Comparison of ENCODE assay signal across 1 cellular context in the genomic region with DNA sequence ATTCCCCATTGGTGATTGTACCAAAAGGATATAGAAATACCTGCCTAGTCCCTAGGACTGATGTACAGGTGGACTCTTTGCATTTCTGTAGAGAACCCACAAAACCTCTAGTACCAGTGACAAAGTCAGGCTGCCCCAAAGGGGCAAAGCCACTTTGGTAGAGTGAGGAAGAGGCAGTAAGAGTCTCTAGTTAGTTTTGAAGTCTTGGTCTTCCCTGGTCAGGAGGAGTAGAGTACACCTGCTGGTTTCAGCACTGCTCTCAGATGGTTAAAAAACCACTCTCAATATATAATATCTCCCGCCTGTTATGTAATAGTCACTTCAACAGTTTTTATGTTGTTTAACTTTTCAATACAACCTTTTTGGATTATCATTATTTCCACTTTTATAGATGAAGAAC.
TF ChIP-seq lines count a peak whose summit lies in the region.

No MANE protein-coding gene starts in this region.

TF ChIP-seq in WTC11, 78 proteins besides CTCF, POLR2A, EP300 and RAD21 (continued from another document):
- TF ChIP-seq, protein P1, sequence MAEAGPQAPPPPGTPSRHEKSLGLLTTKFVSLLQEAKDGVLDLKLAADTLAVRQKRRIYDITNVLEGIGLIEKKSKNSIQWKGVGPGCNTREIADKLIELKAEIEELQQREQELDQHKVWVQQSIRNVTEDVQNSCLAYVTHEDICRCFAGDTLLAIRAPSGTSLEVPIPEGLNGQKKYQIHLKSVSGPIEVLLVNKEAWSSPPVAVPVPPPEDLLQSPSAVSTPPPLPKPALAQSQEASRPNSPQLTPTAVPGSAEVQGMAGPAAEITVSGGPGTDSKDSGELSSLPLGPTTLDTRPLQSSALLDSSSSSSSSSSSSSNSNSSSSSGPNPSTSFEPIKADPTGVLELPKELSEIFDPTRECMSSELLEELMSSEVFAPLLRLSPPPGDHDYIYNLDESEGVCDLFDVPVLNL (CRISPR knock-in tag; IDR thresholded peaks at IDR 0.05; ENCODE audit: borderline replicate concordance, low read depth): no peak
- TF ChIP-seq, protein P2, sequence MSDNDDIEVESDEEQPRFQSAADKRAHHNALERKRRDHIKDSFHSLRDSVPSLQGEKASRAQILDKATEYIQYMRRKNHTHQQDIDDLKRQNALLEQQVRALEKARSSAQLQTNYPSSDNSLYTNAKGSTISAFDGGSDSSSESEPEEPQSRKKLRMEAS (CRISPR knock-in tag; IDR thresholded peaks at IDR 0.05): no peak
- no peak for TF ChIP-seq HMGA2 (CRISPR knock-in tag; IDR thresholded peaks at IDR 0.05)
- TF ChIP-seq ZNF138 (CRISPR knock-in tag; conservative IDR thresholded peaks at IDR 0.05): no peak
- TF ChIP-seq SMAD4 (CRISPR knock-in tag; IDR thresholded peaks at IDR 0.05): no peak
- no peak for TF ChIP-seq RELA (CRISPR knock-in tag; IDR thresholded peaks at IDR 0.05; ENCODE audit: borderline replicate concordance)
- TF ChIP-seq NFE2L1 (CRISPR knock-in tag; IDR thresholded peaks at IDR 0.05): no peak
- TF ChIP-seq GRHL2 (CRISPR knock-in tag; IDR thresholded peaks at IDR 0.05; ENCODE audit: insufficient replicate concordance, severe bottlenecking): no peak
